In genomic region chr2:238564286-238564920, GRCh38 we compare ENCODE assay signal across 25 cellular contexts.
"Had no signal": no experiment of that assay in that cellular context is flagged by ENCODE, and none has a peak within 500 bp of the region (broad histone marks: within the 10 kb centered on the region; RNA-seq: fewer than 3 reads in every experiment).

No MANE protein-coding gene starts in this region.

- H3K4me1 Mint-ChIP-seq: mesothelial cell of epicardium; naive B cell; stimulated activated effector memory CD8-positive, alpha-beta T cell treated with anti-CD3 and anti-CD28 coated beads, Interleukin-12 subunit alpha, Interleukin-12 subunit beta, amount 100 ng/mL, for 72 hours had no signal

- ATAC-seq: left lobe of liver; mucosa of descending colon; sciatic nerve; stimulated activated effector memory CD8-positive, alpha-beta T cell treated with anti-CD3 and anti-CD28 coated beads, Interleukin-12 subunit alpha, Interleukin-12 subunit beta, amount 100 ng/mL, for 72 hours; stimulated activated naive CD8-positive, alpha-beta T cell treated with anti-CD3 and anti-CD28 coated beads, Interleukin-15, Interleukin-2, amounts not matched to agents 100 U/mL and 50 U/mL, for 24 hours had no signal

- H3K27ac ChIP-seq: dorsolateral prefrontal cortex, parathyroid adenoma, prostate gland, right atrium auricular region, testis, tibial artery had no signal

- H3K36me3 ChIP-seq: prostate gland, right atrium auricular region, tibial artery had no signal

- H3K4me3 Mint-ChIP-seq: mesothelial cell of epicardium; naive B cell; stimulated activated effector memory CD8-positive, alpha-beta T cell treated with anti-CD3 and anti-CD28 coated beads, Interleukin-12 subunit alpha, Interleukin-12 subunit beta, amount 100 ng/mL, for 72 hours; type B pancreatic cell had no signal

- FAIRE-seq: frontal cortex, keratinocyte had no signal

- H3K9me3 Mint-ChIP-seq: mesothelial cell of epicardium; stimulated activated effector memory CD8-positive, alpha-beta T cell treated with anti-CD3 and anti-CD28 coated beads, Interleukin-12 subunit alpha, Interleukin-12 subunit beta, amount 100 ng/mL, for 72 hours; type B pancreatic cell had no signal

- H3K27ac Mint-ChIP-seq: mesothelial cell of epicardium; naive B cell; stimulated activated effector memory CD8-positive, alpha-beta T cell treated with anti-CD3 and anti-CD28 coated beads, Interleukin-12 subunit alpha, Interleukin-12 subunit beta, amount 100 ng/mL, for 72 hours; type B pancreatic cell had no signal

- DNase-seq: cerebellar nuclear complex; cortex of kidney; dorsolateral prefrontal cortex; effector CD4-positive, alpha-beta T cell; head of caudate nucleus; mesenchymal stem cell; mucosa of descending colon; naive B cell; stimulated activated CD4-positive, alpha-beta T cell treated with anti-CD3 and anti-CD28 coated beads, Interleukin-2, amount 100 ng/mL, for 24 hours; stimulated activated CD4-positive, alpha-beta T cell treated with anti-CD3 and anti-CD28 coated beads, Interleukin-4, amount 100 ng/mL, for 24 hours; stimulated activated naive CD8-positive, alpha-beta T cell treated with anti-CD3 and anti-CD28 coated beads, Interleukin-15, Interleukin-2, amounts not matched to agents 100 U/mL and 50 U/mL, for 24 hours; substantia nigra; testis; tibial artery had no signal

- H3K9me3 ChIP-seq: mucosa of descending colon, prostate gland, right atrium auricular region, testis, tibial artery had no signal

- H3K4me2 ChIP-seq: smooth muscle cell had no signal

- H2AFZ ChIP-seq: parathyroid adenoma had no signal

- H3K4me1 ChIP-seq: parathyroid adenoma, right atrium auricular region, testis, tibial artery had no signal

- H3K36me3 Mint-ChIP-seq: mesothelial cell of epicardium; naive B cell; stimulated activated effector memory CD8-positive, alpha-beta T cell treated with anti-CD3 and anti-CD28 coated beads, Interleukin-12 subunit alpha, Interleukin-12 subunit beta, amount 100 ng/mL, for 72 hours; type B pancreatic cell had no signal

- H3K9ac ChIP-seq: parathyroid adenoma had no signal

- H3K4me3 ChIP-seq: dorsolateral prefrontal cortex, mucosa of descending colon, prostate gland, right atrium auricular region, smooth muscle cell, testis, tibial artery had no signal

- H3K79me2 ChIP-seq: parathyroid adenoma had no signal

- H3K27me3 ChIP-seq: right atrium auricular region, testis had no signal
